8 cellular contexts compared by ENCODE assay signal in the genomic region with DNA sequence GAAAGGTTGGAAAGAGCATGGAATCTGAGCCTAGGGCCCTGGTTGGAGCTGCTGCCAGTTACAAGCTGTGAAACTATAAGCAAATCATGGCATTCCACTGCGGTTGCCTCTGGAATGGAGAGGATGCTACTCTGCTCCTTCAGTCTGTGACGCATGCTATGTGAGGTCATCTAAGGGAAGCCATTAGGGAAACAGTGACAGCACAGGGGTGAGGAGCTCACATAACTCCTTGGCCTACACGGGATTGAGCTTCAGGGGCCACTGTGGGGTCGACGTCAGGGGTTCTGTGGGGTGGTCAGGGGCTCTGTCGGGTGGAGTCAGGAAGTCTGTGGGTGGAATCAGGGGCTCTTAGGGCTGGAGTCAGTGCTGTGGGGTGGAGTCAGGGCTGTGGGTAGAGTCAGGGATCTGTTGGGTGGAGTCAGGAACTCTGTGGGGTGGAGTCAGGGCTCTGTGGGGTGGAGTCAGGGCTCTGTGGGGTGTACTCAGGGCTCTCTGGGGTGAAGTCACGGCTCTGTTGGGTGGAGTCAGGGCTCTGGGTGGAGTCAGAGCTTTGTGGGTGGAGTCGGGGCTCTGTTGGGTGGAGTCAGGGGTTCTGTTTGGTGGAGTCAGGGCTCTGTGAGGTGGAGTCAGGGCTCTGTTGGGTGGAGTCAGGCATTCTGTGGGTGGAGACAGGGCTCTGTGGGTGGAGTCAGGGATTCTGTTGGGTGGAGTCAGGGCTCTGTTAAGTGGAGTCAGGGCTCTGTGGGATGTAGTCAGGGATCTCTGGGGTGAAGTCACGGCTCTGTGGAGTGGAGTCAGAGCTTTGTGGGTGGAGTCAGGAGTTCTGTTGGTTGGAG. TPM values are rescaled to one million over a fixed set of nuclear protein-coding genes. Genes with fewer than 3 reads are reported as not detected.
DNase-seq lines count a peak whose midpoint lies in the region; ATAC-seq and TF ChIP-seq lines count a peak whose summit lies in the region.

No MANE protein-coding gene starts in this region.

- H3K9me3 ChIP-seq in SK-N-MC (ENCODE audit: low read depth, low read length) (no peaks in the 10 kb centered on the region), mesenchymal stem cell (ENCODE audit: control insufficient read depth, low read length) (no peaks in the 10 kb centered on the region), upper lobe of left lung (no peaks in the 10 kb centered on the region), spleen (no peaks in the 10 kb centered on the region)
- no peaks in the 10 kb centered on the region for H3K9me3 ChIP-seq in effector memory CD4-positive, alpha-beta T cell (ENCODE audit: control insufficient read depth, low read length)

- no peak overlapping the region for H3K23ac ChIP-seq in mesenchymal stem cell (ENCODE audit: low read length in 2 of 2)

- no peak for TF ChIP-seq CTCF in choroid plexus epithelial cell (conservative IDR thresholded peaks at IDR 0.05; ENCODE audit: low read depth, low read length)
- no peak for TF ChIP-seq CTCF in upper lobe of left lung (IDR thresholded peaks at IDR 0.05)
- TF ChIP-seq CTCF in spleen (IDR thresholded peaks at IDR 0.05 in 8 of 11, conservative IDR thresholded peaks at IDR 0.05 in 3 of 11), result no peak

- H3K27ac ChIP-seq in SK-N-MC (peak overlapping the region; percentile 86), mesenchymal stem cell (ENCODE audit: low read length, poor library complexity, severe bottlenecking) (peak overlapping the region; percentile 98), upper lobe of left lung (peak overlapping the region; percentile 35 to 62 (median 50)), spleen (peak overlapping the region in 3 of 8 donors; percentile 15 to 58 (median 23))
- no peak overlapping the region for H3K27ac ChIP-seq in effector memory CD4-positive, alpha-beta T cell (ENCODE audit: insufficient read depth, low read length, poor library complexity, severe bottlenecking)

- H2AFZ ChIP-seq in mesenchymal stem cell (ENCODE audit: low read depth, low read length), result no peak overlapping the region

- peak overlapping the region; percentile 92 for H2AK5ac ChIP-seq in mesenchymal stem cell (ENCODE audit: low read length, severe bottlenecking)

- H3K36me3 ChIP-seq in SK-N-MC (ENCODE audit: insufficient read depth, low read length) (no peaks in the 10 kb centered on the region), mesenchymal stem cell (ENCODE audit: control insufficient read depth in 1 of 2, insufficient read depth in 2 of 2, low read depth in 1 of 2, low read length in 2 of 2) (no peaks in the 10 kb centered on the region), upper lobe of left lung (no peaks in the 10 kb centered on the region), spleen (no peaks in the 10 kb centered on the region)
- no peaks in the 10 kb centered on the region for H3K36me3 ChIP-seq in effector memory CD4-positive, alpha-beta T cell (ENCODE audit: control insufficient read depth, insufficient read depth, low read length)

- intact Hi-C loops in spleen (cut with DNase I; ENCODE audit: low total_unique reads), result no loop called here

- H3K14ac ChIP-seq in mesenchymal stem cell (ENCODE audit: low read length in 2 of 2), result no peak overlapping the region

- H4K8ac ChIP-seq in mesenchymal stem cell (ENCODE audit: low read length), result peak overlapping the region; percentile 84

- no peak for TF ChIP-seq EP300 in upper lobe of left lung (IDR thresholded peaks at IDR 0.05)

- peak overlapping the region; percentile 90 to 96 for H3K18ac ChIP-seq in mesenchymal stem cell (ENCODE audit: low read depth in 1 of 2, low read length in 2 of 2)

- H2BK120ac ChIP-seq in mesenchymal stem cell (ENCODE audit: low read depth, low read length), result peak overlapping the region; percentile 74

- ATAC-seq in HG02798 (IDR thresholded peaks at IDR 0.05; ENCODE audit: poor library complexity, unreplicated experiment), result peak; percentile 57
- ATAC-seq in upper lobe of left lung (ENCODE audit: low FRiP score in 2 of 2), result peak; percentile 79 to 90

- WGBS in mesenchymal stem cell, result under 1% methylated on average over 9 of the region's 9 CpGs
- WGBS in upper lobe of left lung, 2 donors, result 64 to 71% methylated on average over 6 to 9 of the region's 9 CpGs
- 63 to 72% (median 64%) methylated on average over 9 of the region's 9 CpGs for WGBS in spleen, 5 donors

- peaks cover 2% of the 10 kb centered on the region for H3K79me1 ChIP-seq in mesenchymal stem cell (replicated peaks; ENCODE audit: low read length, poor library complexity, severe bottlenecking)

- peaks cover 32% of the 10 kb centered on the region for H3K4me1 ChIP-seq in mesenchymal stem cell (ENCODE audit: control insufficient read depth, insufficient read depth, low read depth, low read length)
- peaks cover 0 to 13% (median 9%) of the 10 kb centered on the region in 4 donors for H3K4me1 ChIP-seq in upper lobe of left lung
- no peaks in the 10 kb centered on the region for H3K4me1 ChIP-seq in effector memory CD4-positive, alpha-beta T cell (ENCODE audit: control insufficient read depth, insufficient read depth, low read length, poor library complexity, severe bottlenecking)
- H3K4me1 ChIP-seq in spleen, result peaks cover 1 to 15% (median 6%) of the 10 kb centered on the region in 6 donors

- no peak overlapping the region for H3K4ac ChIP-seq in mesenchymal stem cell (ENCODE audit: low read depth in 1 of 2, low read length in 2 of 2)

- peak overlapping the region; percentile 45 to 69 for H2BK12ac ChIP-seq in mesenchymal stem cell (ENCODE audit: low read length in 2 of 2)

- H3K4me2 ChIP-seq in mesenchymal stem cell (ENCODE audit: low read length, poor library complexity, severe bottlenecking), result no peak overlapping the region

- no peaks in the 10 kb centered on the region for H3K27me3 ChIP-seq in mesenchymal stem cell (ENCODE audit: control insufficient read depth in 1 of 2, insufficient read depth in 1 of 2, low read length in 2 of 2)
- H3K27me3 ChIP-seq in upper lobe of left lung, result no peaks in the 10 kb centered on the region
- H3K27me3 ChIP-seq in effector memory CD4-positive, alpha-beta T cell (replicated peaks; ENCODE audit: control insufficient read depth, insufficient read depth, low read length, poor library complexity, severe bottlenecking), result no peaks in the 10 kb centered on the region
- H3K27me3 ChIP-seq in spleen (replicated peaks in 1 of 7), result no peaks in the 10 kb centered on the region

- DNase-seq in EL, result peak; percentile 99
- DNase-seq in SK-N-MC (ENCODE audit: low read depth, low spot score), result peak; percentile 97
- peak; percentile 100 for DNase-seq in choroid plexus epithelial cell (ENCODE audit: low read depth)
- peak; percentile 100 for DNase-seq in mesenchymal stem cell
- DNase-seq in upper lobe of left lung, result peak in 1 of 2 donors; percentile 44
- no peak for DNase-seq in effector memory CD4-positive, alpha-beta T cell
- DNase-seq in spleen, result no peak

- no peak overlapping the region for H2BK15ac ChIP-seq in mesenchymal stem cell (ENCODE audit: low read depth, poor library complexity, severe bottlenecking)

- H3K9ac ChIP-seq in SK-N-MC (ENCODE audit: insufficient read length) (peak overlapping the region; percentile 56), mesenchymal stem cell (ENCODE audit: low read length) (peak overlapping the region; percentile 89)

- TF ChIP-seq POLR2A in upper lobe of left lung (IDR thresholded peaks at IDR 0.05) (no peak), spleen (IDR thresholded peaks at IDR 0.05) (no peak)

- H3K4me3 ChIP-seq in SK-N-MC, result peak overlapping the region; percentile 68
- H3K4me3 ChIP-seq in choroid plexus epithelial cell (ENCODE audit: low read depth, low read length), result peak overlapping the region; percentile 27
- H3K4me3 ChIP-seq in mesenchymal stem cell (ENCODE audit: insufficient read depth in 1 of 2, low read depth in 1 of 2, low read length in 2 of 2), result peak overlapping the region in 1 of 2 experiments; percentile 64
- no peak overlapping the region for H3K4me3 ChIP-seq in upper lobe of left lung
- no peak overlapping the region for H3K4me3 ChIP-seq in effector memory CD4-positive, alpha-beta T cell (ENCODE audit: insufficient read depth, low read depth, low read length, poor library complexity, severe bottlenecking)
- no peak overlapping the region for H3K4me3 ChIP-seq in spleen

- peak overlapping the region; percentile 86 for H2BK5ac ChIP-seq in mesenchymal stem cell (ENCODE audit: low read depth, low read length, poor library complexity, severe bottlenecking)

- peak overlapping the region; percentile 45 for H4K91ac ChIP-seq in mesenchymal stem cell (ENCODE audit: low read length)

RNA-seq across cellular contexts. Expression of a gene that starts 35.8 kb away (rescaled TPM):
- 1.5 TPM for polyA plus RNA-seq in mesenchymal stem cell (2013, experiment 1 of 2)
- 1.6 TPM for polyA plus RNA-seq in mesenchymal stem cell (2013, experiment 2 of 2)
- total RNA-seq in upper lobe of left lung (10 to 100 TPM in 1 of 6 donors, 1 to 10 TPM in 4, not detected in 1; 1.4 to 12.1 (median 5.1) TPM), spleen (1 to 10 TPM in 1 of 7 donors, under 1 TPM in 3, not detected in 3; 0.16 to 1.1 (median 0.21) TPM)
- 1 to 10 TPM in 1 of 3 donors, under 1 TPM in 2; 0.46 to 2.7 (median 0.83) TPM for polyA plus RNA-seq in spleen

Comparison
In these comparisons a context has a peak if more than half of its experiments do, and no peak if none do; other contexts are left out.
1. DNase-seq: peak in EL (single experiment), SK-N-MC (single experiment), choroid plexus epithelial cell (single experiment) and mesenchymal stem cell (single experiment); none in effector memory CD4-positive, alpha-beta T cell (0 of 3) and spleen (single experiment).
2. H3K4me3 ChIP-seq: peak in SK-N-MC (single experiment) and choroid plexus epithelial cell (single experiment); none in upper lobe of left lung (0 of 4), effector memory CD4-positive, alpha-beta T cell (single experiment) and spleen (0 of 8).